Comparison of ENCODE assay signal across 23 cellular contexts in genomic region chr14:100358396-100358795, GRCh38. TPM values are rescaled to one million over a fixed set of nuclear protein-coding genes. Genes with fewer than 3 reads are reported as not detected.
DNase-seq lines count a peak whose midpoint lies in the region; ATAC-seq, FAIRE-seq and TF ChIP-seq lines count a peak whose summit lies in the region.
"Had no signal": no experiment of that assay in that cellular context is flagged by ENCODE, and none has a peak within 500 bp of the region (broad histone marks: within the 10 kb centered on the region; RNA-seq: fewer than 3 reads in every experiment).

No MANE protein-coding gene starts in this region.

- peak; percentile 60 for FAIRE-seq in G401.6 (lab: Jason Lieb, UNC)

- ATAC-seq in activated T-cell treated with anti-CD3 and anti-CD28 coated beads, Interleukin-2, amount 50 U/mL, for 72 hours (replicated peaks in 1 of 2): no peak
- no peak for ATAC-seq in activated T-helper 17 cell treated with anti-CD3 and anti-CD28 coated beads, Interleukin-2, amount 50 U/mL, for 72 hours (replicated peaks)

- H3K27me3 ChIP-seq in brain microvascular endothelial cell (replicated peaks): no peaks in the 10 kb centered on the region
- H3K27me3 ChIP-seq: BLaER1 had no signal

- no peaks in the 10 kb centered on the region for H3K9me3 Mint-ChIP-seq in activated CD4-positive, alpha-beta T cell treated with anti-CD3 and anti-CD28 coated beads, Interleukin-2, amount 10 ng/mL, durations not matched to agents 24 days and 14 days
- no peaks in the 10 kb centered on the region for H3K9me3 Mint-ChIP-seq in activated T-cell treated with anti-CD3 and anti-CD28 coated beads, Interleukin-2, amount 50 U/mL, for 72 hours
- no peaks in the 10 kb centered on the region for H3K9me3 Mint-ChIP-seq in activated T-helper 17 cell treated with anti-CD3 and anti-CD28 coated beads, Interleukin-2, amount 50 U/mL, for 72 hours
- H3K9me3 Mint-ChIP-seq: CD4-positive, CD25-positive, alpha-beta regulatory T cell; IgD-negative memory B cell had no signal

- peaks cover 29% of the 10 kb centered on the region for H3K4me1 Mint-ChIP-seq in activated CD4-positive, alpha-beta T cell treated with anti-CD3 and anti-CD28 coated beads, Interleukin-2, amount 10 ng/mL, durations not matched to agents 24 days and 14 days
- peaks cover 36% of the 10 kb centered on the region for H3K4me1 Mint-ChIP-seq in activated T-cell treated with anti-CD3 and anti-CD28 coated beads, Interleukin-2, amount 50 U/mL, for 72 hours (ENCODE audit: low read depth)
- peaks cover 12% of the 10 kb centered on the region for H3K4me1 Mint-ChIP-seq in activated T-helper 17 cell treated with anti-CD3 and anti-CD28 coated beads, Interleukin-2, amount 50 U/mL, for 72 hours
- H3K4me1 Mint-ChIP-seq: IgD-negative memory B cell had no signal

- H3K4me3 ChIP-seq in brain microvascular endothelial cell (ENCODE audit: low read depth, low read length): no peak overlapping the region
- H3K4me3 ChIP-seq: BLaER1, GM23248 had no signal

- peaks cover 82% of the 10 kb centered on the region for H3K36me3 Mint-ChIP-seq in activated CD4-positive, alpha-beta T cell treated with anti-CD3 and anti-CD28 coated beads, Interleukin-2, amount 10 ng/mL, durations not matched to agents 24 days and 14 days (ENCODE audit: low read depth)
- peaks cover 44 to 78% of the 10 kb centered on the region in 2 donors for H3K36me3 Mint-ChIP-seq in activated T-cell treated with anti-CD3 and anti-CD28 coated beads, Interleukin-2, amount 50 U/mL, for 72 hours (ENCODE audit: insufficient read depth in 2 of 2)
- H3K36me3 Mint-ChIP-seq in activated T-helper 17 cell treated with anti-CD3 and anti-CD28 coated beads, Interleukin-2, amount 50 U/mL, for 72 hours (ENCODE audit: low read depth): peaks cover 100% of the 10 kb centered on the region

- no peak for TF ChIP-seq CTCF in brain microvascular endothelial cell (IDR thresholded peaks at IDR 0.05; ENCODE audit: low read depth, low read length, missing control alignments)

- H3K27ac ChIP-seq in brain microvascular endothelial cell: no peak overlapping the region
- H3K27ac ChIP-seq: BLaER1, GM23248, HL-60, KMS-11 had no signal

- in situ Hi-C loops in brain microvascular endothelial cell (cut with HindIII; ENCODE audit: low pct_ligation_motif_present, low sequenced_read_pairs): no loop called here

- peak overlapping the region; percentile 35 for H3K4me3 Mint-ChIP-seq in activated CD4-positive, alpha-beta T cell treated with anti-CD3 and anti-CD28 coated beads, Interleukin-2, amount 10 ng/mL, durations not matched to agents 24 days and 14 days
- H3K4me3 Mint-ChIP-seq in activated T-cell treated with anti-CD3 and anti-CD28 coated beads, Interleukin-2, amount 50 U/mL, for 72 hours: peak overlapping the region in 1 of 2 donors; percentile 34
- H3K4me3 Mint-ChIP-seq in activated T-helper 17 cell treated with anti-CD3 and anti-CD28 coated beads, Interleukin-2, amount 50 U/mL, for 72 hours: no peak overlapping the region
- H3K4me3 Mint-ChIP-seq: CD4-positive, CD25-positive, alpha-beta regulatory T cell; IgD-negative memory B cell had no signal

- H3K27me3 Mint-ChIP-seq in activated CD4-positive, alpha-beta T cell treated with anti-CD3 and anti-CD28 coated beads, Interleukin-2, amount 10 ng/mL, durations not matched to agents 24 days and 14 days: no peaks in the 10 kb centered on the region
- no peaks in the 10 kb centered on the region for H3K27me3 Mint-ChIP-seq in activated T-cell treated with anti-CD3 and anti-CD28 coated beads, Interleukin-2, amount 50 U/mL, for 72 hours (ENCODE audit: low read depth)
- no peaks in the 10 kb centered on the region for H3K27me3 Mint-ChIP-seq in activated T-helper 17 cell treated with anti-CD3 and anti-CD28 coated beads, Interleukin-2, amount 50 U/mL, for 72 hours
- H3K27me3 Mint-ChIP-seq: CD4-positive, CD25-positive, alpha-beta regulatory T cell; IgD-negative memory B cell had no signal

- DNase-seq in activated CD4-positive, alpha-beta T cell treated with anti-CD3 and anti-CD28 coated beads, Interleukin-2, amount 10 ng/mL, durations not matched to agents 24 days and 14 days: no peak
- no peak for DNase-seq in activated CD4-positive, alpha-beta T cell treated with anti-CD3 and anti-CD28 coated beads for 4 hours
- no peak for DNase-seq in activated T-cell treated with anti-CD3 and anti-CD28 coated beads, Interleukin-2, amount 50 U/mL, for 72 hours
- no peak for DNase-seq in activated T-cell treated with anti-CD3 and anti-CD28 coated beads, Interleukin-2, amount 50 U/mL, for 48 hours
- DNase-seq in brain microvascular endothelial cell (no peak), occipital lobe (lab: John Stamatoyannopoulos, UW) (no peak)
- DNase-seq: CD4-positive, CD25-positive, alpha-beta regulatory T cell; DMS153; DND-41; GM23248; H7; MM.1S; NCI-H2029; NCI-H446 treated with DMSO at 0.1 percent for 48 hours; NCI-H526 treated with DMSO at 0.1 percent for 48 hours; Right ventricle myocardium superior; RPMI8226 had no signal

- peaks cover 68% of the 10 kb centered on the region for H3K36me3 ChIP-seq in brain microvascular endothelial cell (replicated peaks)

- intact Hi-C loops in activated CD4-positive, alpha-beta T cell treated with anti-CD3 and anti-CD28 coated beads, Interleukin-2, amount 10 ng/mL, durations not matched to agents 24 days and 14 days (cut with micrococcal nuclease): no loop called here

- peak overlapping the region; percentile 46 for H3K27ac Mint-ChIP-seq in activated CD4-positive, alpha-beta T cell treated with anti-CD3 and anti-CD28 coated beads, Interleukin-2, amount 10 ng/mL, durations not matched to agents 24 days and 14 days
- peak overlapping the region; percentile 72 for H3K27ac Mint-ChIP-seq in activated T-cell treated with anti-CD3 and anti-CD28 coated beads, Interleukin-2, amount 50 U/mL, for 72 hours
- peak overlapping the region; percentile 25 for H3K27ac Mint-ChIP-seq in activated T-helper 17 cell treated with anti-CD3 and anti-CD28 coated beads, Interleukin-2, amount 50 U/mL, for 72 hours

RNA-seq across cellular contexts. Expression of gene WDR25, which starts 17.9 kb away (rescaled TPM):
- 7.2 and 7.3 TPM in 2 replicates for total RNA-seq in activated CD4-positive, alpha-beta T cell treated with anti-CD3 and anti-CD28 coated beads, Interleukin-2, amount 10 ng/mL, durations not matched to agents 24 days and 14 days
- 10 to 100 TPM; 12.5 to 13.6 TPM for total RNA-seq in activated T-cell treated with anti-CD3 and anti-CD28 coated beads, Interleukin-2, amount 50 U/mL, for 72 hours
- 1 to 10 TPM; 3.4 to 5.1 TPM for total RNA-seq in activated T-helper 17 cell treated with anti-CD3 and anti-CD28 coated beads, Interleukin-2, amount 50 U/mL, for 72 hours
- total RNA-seq in occipital lobe: 16.5 TPM

RNA-seq across cellular contexts. Expression of gene SLC25A47, which starts 35.3 kb away (rescaled TPM):
- not detected in 2 replicates for total RNA-seq in activated CD4-positive, alpha-beta T cell treated with anti-CD3 and anti-CD28 coated beads, Interleukin-2, amount 10 ng/mL, durations not matched to agents 24 days and 14 days
- total RNA-seq in activated T-cell treated with anti-CD3 and anti-CD28 coated beads, Interleukin-2, amount 50 U/mL, for 72 hours: not detected
- total RNA-seq in activated T-helper 17 cell treated with anti-CD3 and anti-CD28 coated beads, Interleukin-2, amount 50 U/mL, for 72 hours: not detected
- not detected for total RNA-seq in occipital lobe
- total RNA-seq: CD4-positive, CD25-positive, alpha-beta regulatory T cell; GM23248; Right ventricle myocardium superior had no signal

RNA-seq across cellular contexts. Expression of gene SLC25A29, which starts 52.2 kb away (rescaled TPM):
- 16.4 and 17.0 TPM in 2 replicates for total RNA-seq in activated CD4-positive, alpha-beta T cell treated with anti-CD3 and anti-CD28 coated beads, Interleukin-2, amount 10 ng/mL, durations not matched to agents 24 days and 14 days
- total RNA-seq in activated T-cell treated with anti-CD3 and anti-CD28 coated beads, Interleukin-2, amount 50 U/mL, for 72 hours: 10 to 100 TPM; 22.7 to 47.2 TPM
- total RNA-seq in activated T-helper 17 cell treated with anti-CD3 and anti-CD28 coated beads, Interleukin-2, amount 50 U/mL, for 72 hours: 1 to 10 TPM; 3.8 to 9.3 TPM
- 41.8 TPM for total RNA-seq in occipital lobe
